1 cellular context compared by ENCODE assay signal in genomic region chr6:37171141-37171969, GRCh38.
TF ChIP-seq lines count a peak whose summit lies in the region.

No MANE protein-coding gene starts in this region.

TF ChIP-seq in SK-N-SH treated with all-trans-retinoic acid at 6 μM for 48 hours, 23 proteins besides CTCF, POLR2A, EP300 and RAD21 (continued from another document):
- no peak for TF ChIP-seq CSRNP3 (CRISPR knock-in tag; IDR thresholded peaks at IDR 0.05)
- no peak for TF ChIP-seq TOX (CRISPR knock-in tag; IDR thresholded peaks at IDR 0.05; ENCODE audit: borderline replicate concordance)
- TF ChIP-seq POU6F1 (CRISPR knock-in tag; IDR thresholded peaks at IDR 0.05; ENCODE audit: borderline replicate concordance, low read depth) = no peak
